ENCODE assay signal across 12 cellular contexts in the genomic region with DNA sequence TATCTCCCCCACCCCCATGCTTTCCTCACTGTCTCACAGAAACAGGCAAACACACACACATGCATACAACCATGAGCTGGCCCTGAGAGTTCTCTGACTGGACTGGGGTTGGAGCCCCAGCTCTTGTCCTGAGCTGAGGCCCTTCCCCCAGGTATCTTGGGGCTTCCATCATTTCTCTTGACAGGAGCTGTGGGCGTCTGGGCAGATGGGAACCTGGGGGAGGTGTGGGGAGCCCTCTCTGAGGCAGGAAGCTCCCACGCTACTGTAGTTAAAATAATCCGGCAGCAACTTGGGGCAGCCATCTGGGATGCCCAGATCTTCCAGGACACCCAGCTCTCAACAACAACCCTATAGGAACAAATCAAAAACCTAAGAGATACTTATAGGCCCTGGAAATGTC. TPM values are rescaled to one million over a fixed set of nuclear protein-coding genes. Genes with fewer than 3 reads are reported as not detected.
DNase-seq lines count a peak whose midpoint lies in the region; ATAC-seq and TF ChIP-seq lines count a peak whose summit lies in the region.
"Had no signal": no experiment of that assay in that cellular context is flagged by ENCODE, and none has a peak within 500 bp of the region (broad histone marks: within the 10 kb centered on the region; RNA-seq: fewer than 3 reads in every experiment).

No MANE protein-coding gene starts in this region.

- peak overlapping the region; percentile 20 for H3K4me3 Mint-ChIP-seq in activated naive CD8-positive, alpha-beta T cell treated with anti-CD3 and anti-CD28 coated beads, Interleukin-2, amount 10 ng/mL, durations not matched to agents 7 days and 5 days
- no peak overlapping the region for H3K4me3 Mint-ChIP-seq in activated naive CD8-positive, alpha-beta T cell treated with anti-CD3 and anti-CD28 coated beads for 36 hours

- no peak for ATAC-seq in activated naive CD8-positive, alpha-beta T cell treated with anti-CD3 and anti-CD28 coated beads, Interleukin-2, amount 10 ng/mL, durations not matched to agents 7 days and 5 days (ENCODE audit: low read depth)
- no peak for ATAC-seq in upper lobe of right lung

- no peaks in the 10 kb centered on the region for H4K20me1 ChIP-seq in OCI-LY7 (ENCODE audit: insufficient read depth, low read length)

- TF ChIP-seq CTCF in OCI-LY7 (conservative IDR thresholded peaks at IDR 0.05; ENCODE audit: low read length) (no peak), dorsolateral prefrontal cortex (IDR thresholded peaks at IDR 0.05 in 54 of 56, conservative IDR thresholded peaks at IDR 0.05 in 2 of 56; ENCODE audit: low read depth in 1 of 56, partially characterized antibody in 56 of 56) (no peak), upper lobe of right lung (IDR thresholded peaks at IDR 0.05) (no peak), esophagus muscularis mucosa (IDR thresholded peaks at IDR 0.05) (no peak)

- H3K36me3 ChIP-seq in OCI-LY7 (ENCODE audit: insufficient read depth, low read length) (no peaks in the 10 kb centered on the region), upper lobe of right lung (no peaks in the 10 kb centered on the region), esophagus muscularis mucosa (no peaks in the 10 kb centered on the region)

- no peaks in the 10 kb centered on the region for H3K9me2 ChIP-seq in OCI-LY7 (ENCODE audit: insufficient read depth, low read length)

- peaks cover 10% of the 10 kb centered on the region for H3K36me3 Mint-ChIP-seq in activated naive CD8-positive, alpha-beta T cell treated with anti-CD3 and anti-CD28 coated beads, Interleukin-2, amount 10 ng/mL, durations not matched to agents 7 days and 5 days
- H3K36me3 Mint-ChIP-seq in activated naive CD8-positive, alpha-beta T cell treated with anti-CD3 and anti-CD28 coated beads for 36 hours, result peaks cover 6% of the 10 kb centered on the region

- no peak for TF ChIP-seq EP300 in esophagus muscularis mucosa (IDR thresholded peaks at IDR 0.05)

- no peaks in the 10 kb centered on the region for H3K9me3 ChIP-seq in OCI-LY7 (ENCODE audit: low read length)
- no peaks in the 10 kb centered on the region for H3K9me3 ChIP-seq in upper lobe of right lung
- H3K9me3 ChIP-seq in esophagus muscularis mucosa, result no peaks in the 10 kb centered on the region

- no TSS peak for BruUV-seq in OCI-LY7 (replicated peaks; lab: Mats Ljungman, UMichigan)

- H2AFZ ChIP-seq in OCI-LY7 (ENCODE audit: low read length), result no peak overlapping the region
- H2AFZ ChIP-seq: hepatocyte, parathyroid adenoma had no signal

- H3K79me2 ChIP-seq in OCI-LY7 (ENCODE audit: insufficient read depth, low read depth, low read length), result peaks cover 17% of the 10 kb centered on the region; the same call in 1 of the 2 replicates
- H3K79me2 ChIP-seq: hepatocyte had no signal

- no peaks in the 10 kb centered on the region for H3K9me3 Mint-ChIP-seq in activated naive CD8-positive, alpha-beta T cell treated with anti-CD3 and anti-CD28 coated beads, Interleukin-2, amount 10 ng/mL, durations not matched to agents 7 days and 5 days
- no peaks in the 10 kb centered on the region for H3K9me3 Mint-ChIP-seq in activated naive CD8-positive, alpha-beta T cell treated with anti-CD3 and anti-CD28 coated beads for 36 hours

- H3K4me3 ChIP-seq in OCI-LY7 (ENCODE audit: low read depth, low read length, poor library complexity, severe bottlenecking) (no peak overlapping the region), dorsolateral prefrontal cortex (no peak overlapping the region), upper lobe of right lung (no peak overlapping the region), esophagus muscularis mucosa (no peak overlapping the region)
- H3K4me3 ChIP-seq: hepatocyte had no signal

- no peak for DNase-seq in activated naive CD8-positive, alpha-beta T cell treated with anti-CD3 and anti-CD28 coated beads, Interleukin-2, amount 10 ng/mL, durations not matched to agents 7 days and 5 days
- no peak for DNase-seq in activated naive CD8-positive, alpha-beta T cell treated with anti-CD3 and anti-CD28 coated beads for 36 hours
- DNase-seq in OCI-LY7 (ENCODE audit: low spot score) (no peak), dorsolateral prefrontal cortex (peak in 2 of 10 donors; percentile 52 to 60), upper lobe of right lung (no peak), esophagus muscularis mucosa (ENCODE audit: extremely low spot score) (no peak), ureter (ENCODE audit: low spot score) (no peak)
- no peak for DNase-seq in activated CD4-positive, CD25-positive, alpha-beta regulatory T cell treated with anti-CD3 and anti-CD28 coated beads, Interleukin-2, amount 50 U/mL, for 72 hours
- DNase-seq: NCI-H2081, SW 1271 had no signal

- H3K4me1 Mint-ChIP-seq in activated naive CD8-positive, alpha-beta T cell treated with anti-CD3 and anti-CD28 coated beads, Interleukin-2, amount 10 ng/mL, durations not matched to agents 7 days and 5 days, result peaks cover 32% of the 10 kb centered on the region
- H3K4me1 Mint-ChIP-seq in activated naive CD8-positive, alpha-beta T cell treated with anti-CD3 and anti-CD28 coated beads for 36 hours, result peaks cover 42% of the 10 kb centered on the region

- H3K27ac Mint-ChIP-seq in activated naive CD8-positive, alpha-beta T cell treated with anti-CD3 and anti-CD28 coated beads, Interleukin-2, amount 10 ng/mL, durations not matched to agents 7 days and 5 days, result peak overlapping the region; percentile 31
- no peak overlapping the region for H3K27ac Mint-ChIP-seq in activated naive CD8-positive, alpha-beta T cell treated with anti-CD3 and anti-CD28 coated beads for 36 hours

- POLR2A ChIA-PET in activated naive CD8-positive, alpha-beta T cell treated with anti-CD3 and anti-CD28 coated beads, Interleukin-2, amount 10 ng/mL, durations not matched to agents 7 days and 5 days (lab: Charles Lee), result interaction anchor here (0.6 to 8.4 kb wide), 5 partner anchors 9 to 87 kb away, joined by 3 to 108 read pairs (median 5); no protein-coding TSS in a partner anchor
- POLR2A ChIA-PET in OCI-LY7 (lab: Charles Lee), result interaction anchor here (1.0 to 1.3 kb wide), 5 partner anchors 9 to 96 kb away, joined by 3 to 4 read pairs (median 3); no protein-coding TSS in a partner anchor

- H3K4me1 ChIP-seq in OCI-LY7 (ENCODE audit: insufficient read depth, low read length, poor library complexity, severe bottlenecking) (peaks cover 57% of the 10 kb centered on the region), upper lobe of right lung (peaks cover 60% of the 10 kb centered on the region), esophagus muscularis mucosa (peaks cover 40 to 81% (median 76%) of the 10 kb centered on the region in 4 donors)

- H3K27ac ChIP-seq in OCI-LY7 (ENCODE audit: low read depth, low read length, poor library complexity, severe bottlenecking) (no peak overlapping the region), dorsolateral prefrontal cortex (peak overlapping the region in 51 of 59 donors; percentile 2 to 90 (median 71)), upper lobe of right lung (peak overlapping the region; percentile 30), esophagus muscularis mucosa (replicated peaks in 1 of 4) (peak overlapping the region in 2 of 4 donors; percentile 8 to 52)
- H3K27ac ChIP-seq: hepatocyte, parathyroid adenoma had no signal

- CTCF ChIA-PET in OCI-LY7 (lab: Charles Lee; ENCODE audit: unreplicated experiment), result interaction anchor here (1.8 to 1.9 kb wide), 3 partner anchors 11 to 53 kb away, joined by 8 to 12 read pairs (median 9); no protein-coding TSS in a partner anchor

- H3K27me3 ChIP-seq in dorsolateral prefrontal cortex, result no peaks in the 10 kb centered on the region
- no peaks in the 10 kb centered on the region for H3K27me3 ChIP-seq in upper lobe of right lung
- H3K27me3 ChIP-seq in esophagus muscularis mucosa, result peaks cover 0 to 10% (median 0%) of the 10 kb centered on the region in 4 donors

- H3K27me3 Mint-ChIP-seq in activated naive CD8-positive, alpha-beta T cell treated with anti-CD3 and anti-CD28 coated beads, Interleukin-2, amount 10 ng/mL, durations not matched to agents 7 days and 5 days, result no peaks in the 10 kb centered on the region
- H3K27me3 Mint-ChIP-seq in activated naive CD8-positive, alpha-beta T cell treated with anti-CD3 and anti-CD28 coated beads for 36 hours, result no peaks in the 10 kb centered on the region

- 74% methylated on average over 3 of the region's 3 CpGs for WGBS in esophagus muscularis mucosa

- no peak for TF ChIP-seq POLR2A in esophagus muscularis mucosa (IDR thresholded peaks at IDR 0.05; ENCODE audit: low read depth)

- intact Hi-C loops in OCI-LY7 (cut with micrococcal nuclease; ENCODE audit: unreplicated experiment) (loop anchor here (10.0 kb wide), 1 partner anchor 401 kb away; a partner anchor contains a TSS), dorsolateral prefrontal cortex (cut with DNase I) (no loop called here), upper lobe of right lung (cut with DNase I) (no loop called here), esophagus muscularis mucosa (cut with DNase I) (no loop called here)

- H3K4me2 ChIP-seq in OCI-LY7 (ENCODE audit: low read length), result peak overlapping the region; percentile 65
- H3K4me2 ChIP-seq: hepatocyte had no signal

RNA-seq across cellular contexts. Expression of a gene that starts 2.7 kb away (rescaled TPM):
- total RNA-seq in activated naive CD8-positive, alpha-beta T cell treated with anti-CD3 and anti-CD28 coated beads, Interleukin-2, amount 10 ng/mL, durations not matched to agents 7 days and 5 days, result 100 to 1,000 TPM; 143 TPM
- total RNA-seq in activated naive CD8-positive, alpha-beta T cell treated with anti-CD3 and anti-CD28 coated beads for 36 hours, result 10 to 100 TPM; 55.7 to 56.2 TPM
- total RNA-seq in OCI-LY7 (2014; rRNA removed; shearing (Covaris generic)), result 25.0 and 30.5 TPM in 2 replicates
- total RNA-seq in OCI-LY7 (2022) (65.7 and 72.5 TPM in 2 replicates), dorsolateral prefrontal cortex (10 to 100 TPM; 21.8 to 76.7 (median 45.0) TPM), upper lobe of right lung (5.7 TPM), esophagus muscularis mucosa (1 to 10 TPM; 1.6 to 2.5 (median 1.9) TPM), ureter (10.7 TPM)
